ENCODE assay signal across 8 cellular contexts in the genomic region with DNA sequence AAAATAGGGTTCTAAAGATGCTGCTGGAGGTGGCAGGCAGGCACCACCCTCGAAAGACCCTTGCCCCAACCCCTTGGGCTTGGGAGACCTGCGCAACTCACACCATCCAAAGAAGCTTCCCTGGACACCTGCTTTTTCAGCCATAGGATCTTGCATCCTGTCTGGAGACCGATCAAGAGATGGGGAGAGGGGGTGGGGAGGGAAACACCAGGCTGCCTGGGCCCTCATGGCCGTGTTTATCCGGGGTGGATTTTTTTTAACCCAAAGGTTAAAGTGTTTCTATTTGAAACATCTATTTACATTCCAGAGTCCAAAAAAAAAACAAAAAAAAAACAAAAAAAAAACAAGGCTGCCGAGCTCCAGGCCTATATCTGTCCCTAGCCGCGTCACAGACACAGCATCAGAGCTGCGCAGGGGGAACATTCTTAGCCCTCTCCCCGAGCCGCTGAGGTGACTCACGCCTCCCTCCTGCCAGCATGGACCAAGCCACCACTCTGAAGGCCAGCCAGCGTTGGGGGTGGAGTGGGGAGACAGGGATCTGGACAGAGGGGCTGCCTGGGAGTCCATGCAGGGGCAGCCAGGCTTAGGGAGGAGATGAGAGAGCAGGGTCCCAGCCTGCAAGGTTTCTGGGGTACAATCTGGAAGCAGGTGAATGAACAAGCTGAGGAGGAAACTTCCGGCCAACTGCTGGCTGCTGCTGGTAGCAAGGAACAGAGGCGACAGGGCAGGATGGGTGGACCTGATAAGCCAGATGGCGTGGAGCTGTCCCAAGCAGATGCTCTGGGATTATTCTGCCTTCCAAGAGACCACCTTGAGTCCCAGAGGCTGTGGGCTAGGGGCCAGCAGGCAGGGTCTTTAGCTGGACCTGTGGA. TPM values are rescaled to one million over a fixed set of nuclear protein-coding genes. Genes with fewer than 3 reads are reported as not detected.
A peak's percentile ranks its signal among the peaks of the same experiment; 100 is the strongest.
DNase-seq lines count a peak whose midpoint lies in the region; ATAC-seq and TF ChIP-seq lines count a peak whose summit lies in the region.

No MANE protein-coding gene starts in this region.

- no peak for TF ChIP-seq EP300 in neural cell (conservative IDR thresholded peaks at IDR 0.05; ENCODE audit: poor library complexity, severe bottlenecking)

- peaks cover 30% of the 10 kb centered on the region for H3K79me2 ChIP-seq in neural cell (replicated peaks; ENCODE audit: insufficient read depth, low read length)

- DNase-seq in AG08396 (ENCODE audit: low spot score) (peak; percentile 95), NT2/D1 (ENCODE audit: low read depth, low spot score) (no peak), esophagus squamous epithelium (lab: John Stamatoyannopoulos, UW) (no peak), NCI-H1694 (lab: John Stamatoyannopoulos, UW) (no peak), NCI-H1105 treated with DMSO at 0.1 percent for 48 hours (lab: John Stamatoyannopoulos, UW) (no peak)
- no peak for DNase-seq in CD4-positive, alpha-beta memory T cell

- H3K27me3 Mint-ChIP-seq in CD4-positive, alpha-beta memory T cell: no peaks in the 10 kb centered on the region

- peaks cover 28% of the 10 kb centered on the region for H3K27me3 ChIP-seq in NT2/D1 (ENCODE audit: insufficient read depth, insufficient read length)
- H3K27me3 ChIP-seq in esophagus squamous epithelium: no peaks in the 10 kb centered on the region
- no peaks in the 10 kb centered on the region for H3K27me3 ChIP-seq in neural cell (ENCODE audit: insufficient read depth, low read depth, low read length)
- H3K27me3 ChIP-seq in CD4-positive, alpha-beta memory T cell (ENCODE audit: insufficient read depth, low read length): no peaks in the 10 kb centered on the region

- H3K27ac Mint-ChIP-seq in CD4-positive, alpha-beta memory T cell: peak overlapping the region in 1 of 7 donors; percentile 16

- H4K20me1 ChIP-seq in neural cell (ENCODE audit: insufficient read depth): peaks cover 5% of the 10 kb centered on the region

- peaks cover 50% of the 10 kb centered on the region for H3K4me1 ChIP-seq in NT2/D1 (ENCODE audit: insufficient read depth, insufficient read length)
- peaks cover 60 to 99% (median 76%) of the 10 kb centered on the region in 3 donors for H3K4me1 ChIP-seq in esophagus squamous epithelium
- peaks cover 31% of the 10 kb centered on the region for H3K4me1 ChIP-seq in CD4-positive, alpha-beta memory T cell (ENCODE audit: insufficient read depth, low read length)

- H3K4me1 Mint-ChIP-seq in CD4-positive, alpha-beta memory T cell: peaks cover 7 to 30% (median 20%) of the 10 kb centered on the region in 4 donors

- H3K4me3 Mint-ChIP-seq in CD4-positive, alpha-beta memory T cell: no peak overlapping the region

- no peaks in the 10 kb centered on the region for H3K9me3 Mint-ChIP-seq in CD4-positive, alpha-beta memory T cell

- no peaks in the 10 kb centered on the region for H3K9me3 ChIP-seq in NT2/D1 (ENCODE audit: insufficient read depth, low read length)
- H3K9me3 ChIP-seq in esophagus squamous epithelium: no peaks in the 10 kb centered on the region
- H3K9me3 ChIP-seq in neural cell (ENCODE audit: low read length): no peaks in the 10 kb centered on the region
- no peaks in the 10 kb centered on the region for H3K9me3 ChIP-seq in CD4-positive, alpha-beta memory T cell (ENCODE audit: control insufficient read depth in 1 of 2, low read length in 2 of 2)

- no peak for TF ChIP-seq POLR2A in esophagus squamous epithelium (IDR thresholded peaks at IDR 0.05)

- TF ChIP-seq CTCF in esophagus squamous epithelium (IDR thresholded peaks at IDR 0.05) (no peak), neural cell (IDR thresholded peaks at IDR 0.05; ENCODE audit: poor library complexity, severe bottlenecking) (no peak)

- H3K4me3 ChIP-seq in NT2/D1 (ENCODE audit: insufficient read length, low read depth) (no peak overlapping the region), esophagus squamous epithelium (peak overlapping the region in 3 of 4 donors; percentile 8 to 45 (median 43)), neural cell (ENCODE audit: low read length) (peak overlapping the region; percentile 7)
- H3K4me3 ChIP-seq in CD4-positive, alpha-beta memory T cell (ENCODE audit: low read length in 2 of 2): no peak overlapping the region

- POLR2A ChIA-PET in CD4-positive, alpha-beta memory T cell (lab: Charles Lee; ENCODE audit: partially characterized antibody): interaction anchor here (1.5 kb wide), 1 partner anchor 15 kb away, joined by 3 read pairs; a partner anchor contains a TSS

- H3K27ac ChIP-seq in esophagus squamous epithelium (peak overlapping the region; percentile 82 to 93 (median 88)), neural cell (ENCODE audit: low read length) (no peak overlapping the region)
- no peak overlapping the region for H3K27ac ChIP-seq in CD4-positive, alpha-beta memory T cell (ENCODE audit: low read depth, low read length)

- no peak overlapping the region for H3K4me2 ChIP-seq in neural cell (ENCODE audit: low read length)

- no peaks in the 10 kb centered on the region for H3K9me2 ChIP-seq in neural cell (ENCODE audit: insufficient read depth, low read length)

- ATAC-seq in HG03469 (IDR thresholded peaks at IDR 0.05; ENCODE audit: unreplicated experiment): no peak

- no peak for TF ChIP-seq RAD21 in neural cell (conservative IDR thresholded peaks at IDR 0.05)

- H3K36me3 Mint-ChIP-seq in CD4-positive, alpha-beta memory T cell: peaks cover 7 to 13% of the 10 kb centered on the region in 2 donors

- H2AFZ ChIP-seq in neural cell (ENCODE audit: low read depth, low read length): no peak overlapping the region

- WGBS in esophagus squamous epithelium, 2 donors: 48 to 52% methylated on average over 13 to 16 of the region's 16 CpGs

- intact Hi-C loops in esophagus squamous epithelium (cut with DNase I): no loop called here
- intact Hi-C loops in CD4-positive, alpha-beta memory T cell (cut with micrococcal nuclease): no loop called here

- CTCF ChIA-PET in CD4-positive, alpha-beta memory T cell (lab: Charles Lee; ENCODE audit: partially characterized antibody): interaction anchor here (0.7 kb wide), 1 partner anchor 301 kb away, joined by 3 read pairs; no protein-coding TSS in a partner anchor

- H3K36me3 ChIP-seq in NT2/D1 (ENCODE audit: insufficient read depth, insufficient read length, low read length) (peaks cover 16% of the 10 kb centered on the region), esophagus squamous epithelium (peaks cover 0 to 29% (median 0%) of the 10 kb centered on the region in 3 donors), neural cell (ENCODE audit: insufficient read depth, low read length) (no peaks in the 10 kb centered on the region)
- H3K36me3 ChIP-seq in CD4-positive, alpha-beta memory T cell (ENCODE audit: insufficient read depth, low read length): peaks cover 8% of the 10 kb centered on the region

- peak overlapping the region; percentile 43 for H3K9ac ChIP-seq in NT2/D1 (ENCODE audit: insufficient read length, low read depth)
- H3K9ac ChIP-seq in neural cell (ENCODE audit: low read length): no peak overlapping the region

- no peaks in the 10 kb centered on the region for H3F3A ChIP-seq in neural cell (ENCODE audit: insufficient read depth, low read length, poor library complexity, severe bottlenecking)

TF ChIP-seq in neural cell, 6 proteins besides CTCF, POLR2A, EP300 and RAD21:
- TF ChIP-seq, protein P1, sequence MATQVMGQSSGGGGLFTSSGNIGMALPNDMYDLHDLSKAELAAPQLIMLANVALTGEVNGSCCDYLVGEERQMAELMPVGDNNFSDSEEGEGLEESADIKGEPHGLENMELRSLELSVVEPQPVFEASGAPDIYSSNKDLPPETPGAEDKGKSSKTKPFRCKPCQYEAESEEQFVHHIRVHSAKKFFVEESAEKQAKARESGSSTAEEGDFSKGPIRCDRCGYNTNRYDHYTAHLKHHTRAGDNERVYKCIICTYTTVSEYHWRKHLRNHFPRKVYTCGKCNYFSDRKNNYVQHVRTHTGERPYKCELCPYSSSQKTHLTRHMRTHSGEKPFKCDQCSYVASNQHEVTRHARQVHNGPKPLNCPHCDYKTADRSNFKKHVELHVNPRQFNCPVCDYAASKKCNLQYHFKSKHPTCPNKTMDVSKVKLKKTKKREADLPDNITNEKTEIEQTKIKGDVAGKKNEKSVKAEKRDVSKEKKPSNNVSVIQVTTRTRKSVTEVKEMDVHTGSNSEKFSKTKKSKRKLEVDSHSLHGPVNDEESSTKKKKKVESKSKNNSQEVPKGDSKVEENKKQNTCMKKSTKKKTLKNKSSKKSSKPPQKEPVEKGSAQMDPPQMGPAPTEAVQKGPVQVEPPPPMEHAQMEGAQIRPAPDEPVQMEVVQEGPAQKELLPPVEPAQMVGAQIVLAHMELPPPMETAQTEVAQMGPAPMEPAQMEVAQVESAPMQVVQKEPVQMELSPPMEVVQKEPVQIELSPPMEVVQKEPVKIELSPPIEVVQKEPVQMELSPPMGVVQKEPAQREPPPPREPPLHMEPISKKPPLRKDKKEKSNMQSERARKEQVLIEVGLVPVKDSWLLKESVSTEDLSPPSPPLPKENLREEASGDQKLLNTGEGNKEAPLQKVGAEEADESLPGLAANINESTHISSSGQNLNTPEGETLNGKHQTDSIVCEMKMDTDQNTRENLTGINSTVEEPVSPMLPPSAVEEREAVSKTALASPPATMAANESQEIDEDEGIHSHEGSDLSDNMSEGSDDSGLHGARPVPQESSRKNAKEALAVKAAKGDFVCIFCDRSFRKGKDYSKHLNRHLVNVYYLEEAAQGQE (IDR thresholded peaks at IDR 0.05; ENCODE audit: borderline replicate concordance): no peak
- TF ChIP-seq SMC3 (conservative IDR thresholded peaks at IDR 0.05; ENCODE audit: poor library complexity) (no peak), TAF1 (IDR thresholded peaks at IDR 0.05; ENCODE audit: low read depth) (no peak), MXI1 (conservative IDR thresholded peaks at IDR 0.05; ENCODE audit: poor library complexity, severe bottlenecking) (no peak)

RNA-seq across cellular contexts. Expression of a gene that starts 14.8 kb away (rescaled TPM):
- total RNA-seq in esophagus squamous epithelium: 100 to 1,000 TPM in 1 of 4 donors, 10 to 100 TPM in 3; 31.1 to 135 (median 68.0) TPM
- 93.0 and 97.8 TPM in 2 replicates for polyA plus RNA-seq in neural cell
- 90.8 and 111 TPM in 2 replicates for polyA minus RNA-seq in neural cell
- 10 to 100 TPM; 71.4 to 74.2 TPM for total RNA-seq in CD4-positive, alpha-beta memory T cell
- polyA plus RNA-seq in CD4-positive, alpha-beta memory T cell: 10 to 100 TPM; 12.8 to 34.2 TPM

RNA-seq across cellular contexts. Expression of a gene that starts 33.1 kb away (rescaled TPM):
- total RNA-seq in esophagus squamous epithelium: 1 to 10 TPM; 1.9 to 4.7 (median 4.0) TPM
- polyA plus RNA-seq in neural cell: 1.3 TPM in 2 replicates
- polyA minus RNA-seq in neural cell: 1.5 and 1.7 TPM in 2 replicates
- total RNA-seq in CD4-positive, alpha-beta memory T cell: under 1 TPM; 0.36 to 0.64 TPM
- polyA plus RNA-seq in CD4-positive, alpha-beta memory T cell: under 1 TPM; 0.25 to 0.43 TPM

RNA-seq across cellular contexts. Expression of a gene that starts 38.1 kb away (rescaled TPM):
- total RNA-seq in esophagus squamous epithelium: 10 to 100 TPM; 10.3 to 23.3 (median 17.2) TPM
- 10.8 and 16.7 TPM in 2 replicates for polyA plus RNA-seq in neural cell
- polyA minus RNA-seq in neural cell: 19.3 and 22.2 TPM in 2 replicates
- total RNA-seq in CD4-positive, alpha-beta memory T cell: 10 to 100 TPM; 10.6 to 11.8 TPM
- polyA plus RNA-seq in CD4-positive, alpha-beta memory T cell: 10 to 100 TPM; 15.6 to 17.9 TPM

RNA-seq across cellular contexts. Expression of a gene that starts 42.2 kb away (rescaled TPM):
- total RNA-seq in esophagus squamous epithelium: 10 to 100 TPM; 27.3 to 44.3 (median 36.9) TPM
- polyA plus RNA-seq in neural cell: 9.6 and 12.0 TPM in 2 replicates
- polyA minus RNA-seq in neural cell: 25.2 and 26.8 TPM in 2 replicates
- 10 to 100 TPM; 35.3 to 37.4 TPM for total RNA-seq in CD4-positive, alpha-beta memory T cell
- polyA plus RNA-seq in CD4-positive, alpha-beta memory T cell: 10 to 100 TPM; 55.6 to 74.0 TPM

Comparison
In these comparisons a context has a peak if more than half of its experiments do, and no peak if none do; other contexts are left out.
1. H3K4me3 ChIP-seq: peak in esophagus squamous epithelium (3 of 4) and neural cell (single experiment); none in NT2/D1 (single experiment) and CD4-positive, alpha-beta memory T cell (0 of 2).
2. H3K27ac ChIP-seq: peak in esophagus squamous epithelium (4 of 4); none in neural cell (single experiment) and CD4-positive, alpha-beta memory T cell (single experiment).